Comparison of ENCODE assay signal across 22 cellular contexts in the genomic region with DNA sequence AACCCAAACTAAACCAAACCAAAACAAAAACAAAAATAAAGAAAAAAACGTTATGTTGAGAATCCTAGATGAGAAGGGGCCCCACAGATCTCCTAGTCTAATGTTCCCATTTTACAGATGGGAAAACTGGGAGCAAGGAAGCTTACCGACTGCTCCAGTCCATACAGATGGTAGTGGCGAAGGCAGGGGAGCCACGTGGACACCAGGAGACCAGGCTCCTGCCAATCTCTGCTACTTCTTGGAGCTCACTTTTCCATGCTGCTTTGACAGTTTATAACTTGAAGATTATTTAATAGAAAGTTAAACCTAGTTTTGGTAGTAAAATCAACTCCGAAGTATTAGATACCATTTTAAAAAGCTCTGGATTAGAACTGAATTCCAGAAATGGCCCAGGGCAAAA.
"Had no signal": no experiment of that assay in that cellular context is flagged by ENCODE, and none has a peak within 500 bp of the region (broad histone marks: within the 10 kb centered on the region; RNA-seq: fewer than 3 reads in every experiment).

No MANE protein-coding gene starts in this region.

- ATAC-seq: foreskin keratinocyte; gastroesophageal sphincter; heart left ventricle; left cardiac atrium; left lung; left ventricle myocardium superior; lower lobe of right lung; naive thymus-derived CD4-positive, alpha-beta T cell had no signal

- H3K27me3 ChIP-seq: foreskin keratinocyte, left lung had no signal

- DNase-seq: dermis blood vessel endothelial cell; dorsolateral prefrontal cortex; effector CD4-positive, alpha-beta T cell; effector memory CD4-positive, alpha-beta T cell; foreskin keratinocyte; heart left ventricle; hippocampal formation; left cardiac atrium; left lung; left ventricle myocardium superior; lower lobe of right lung; mesenchymal stem cell; midbrain; naive thymus-derived CD4-positive, alpha-beta T cell had no signal

- H3K4me3 ChIP-seq: coronary artery, dorsolateral prefrontal cortex, esophagus muscularis mucosa, gastroesophageal sphincter, heart left ventricle, left lung, lower lobe of right lung had no signal

- H3K4me1 ChIP-seq: esophagus muscularis mucosa, foreskin keratinocyte, gastroesophageal sphincter, heart left ventricle, left lung, lower lobe of right lung had no signal

- FAIRE-seq: colon, endothelial cell of umbilical vein, frontal cortex, islet of Langerhans, keratinocyte had no signal

- H3K36me3 ChIP-seq: esophagus muscularis mucosa, gastroesophageal sphincter, heart left ventricle, left lung, lower lobe of right lung had no signal

- H3K9me3 ChIP-seq: esophagus muscularis mucosa, gastroesophageal sphincter, heart left ventricle, left lung, lower lobe of right lung had no signal

- H3K27ac ChIP-seq: coronary artery, dorsolateral prefrontal cortex, esophagus muscularis mucosa, foreskin keratinocyte, gastroesophageal sphincter, heart left ventricle, left lung, lower lobe of right lung had no signal
